In the genomic region with DNA sequence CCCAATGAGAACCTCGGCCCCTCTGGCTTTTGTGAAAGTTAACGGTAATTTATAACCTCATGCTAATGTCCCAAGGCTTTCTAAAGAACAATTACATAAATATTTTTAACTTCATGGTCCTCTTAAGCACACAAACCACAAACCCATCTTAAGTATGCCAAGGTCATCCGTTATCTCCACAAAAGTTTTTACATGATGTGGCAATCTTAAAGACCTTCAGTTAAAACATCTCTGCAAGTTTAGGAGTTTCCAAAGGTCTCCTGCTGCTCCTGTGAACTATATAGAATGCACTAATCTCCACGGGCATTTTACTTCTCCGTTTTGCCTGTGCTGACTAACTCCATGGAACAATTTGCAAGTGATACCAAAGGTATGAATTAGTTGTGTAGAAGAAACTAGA, we compare ENCODE assay signal across 16 cellular contexts.
"Had no signal": no experiment of that assay in that cellular context is flagged by ENCODE, and none has a peak within 500 bp of the region (broad histone marks: within the 10 kb centered on the region; RNA-seq: fewer than 3 reads in every experiment).

No MANE protein-coding gene starts in this region.

- H3K4me3 ChIP-seq: coronary artery, hepatocyte, neural progenitor cell, thoracic aorta had no signal

- ATAC-seq: activated CD8-positive, alpha-beta memory T cell treated with anti-CD3 and anti-CD28 coated beads, Interleukin-2, amount 10 ng/mL, durations not matched to agents 7 days and 5 days; activated naive CD4-positive, alpha-beta T cell treated with anti-CD3 and anti-CD28 coated beads, Interleukin-2, amount 50 U/mL, for 72 hours; activated T-cell treated with anti-CD3 and anti-CD28 coated beads, Interleukin-2, amount 50 U/mL, for 4 hours; stimulated activated naive CD8-positive, alpha-beta T cell treated with anti-CD3 and anti-CD28 coated beads, Interleukin-15, amount 100 ng/mL, for 72 hours; T-helper 17 cell had no signal

- DNase-seq: activated B cell treated with CpG ODN at 0.5 μM for 24 hours; activated CD8-positive, alpha-beta memory T cell treated with anti-CD3 and anti-CD28 coated beads, Interleukin-2, amount 10 ng/mL, durations not matched to agents 7 days and 5 days; activated effector memory CD4-positive, alpha-beta T cell treated with anti-CD3 and anti-CD28 coated beads, Interleukin-2, amount 50 U/mL, for 16 hours; activated T-cell treated with anti-CD3 and anti-CD28 coated beads, Interleukin-2, amount 50 U/mL, for 4 hours; anterior cingulate cortex; effector CD4-positive, alpha-beta T cell; kidney glomerular epithelial cell; stimulated activated CD4-positive, alpha-beta T cell treated with anti-CD3 and anti-CD28 coated beads, Interleukin-15, amount 100 ng/mL, for 24 hours; stimulated activated CD4-positive, alpha-beta T cell treated with anti-CD3 and anti-CD28 coated beads, Interleukin-4, amount 100 ng/mL, for 24 hours; stimulated activated naive CD8-positive, alpha-beta T cell treated with anti-CD3 and anti-CD28 coated beads, Interleukin-15, amount 100 ng/mL, for 72 hours; T-helper 17 cell had no signal
